In the genomic region with DNA sequence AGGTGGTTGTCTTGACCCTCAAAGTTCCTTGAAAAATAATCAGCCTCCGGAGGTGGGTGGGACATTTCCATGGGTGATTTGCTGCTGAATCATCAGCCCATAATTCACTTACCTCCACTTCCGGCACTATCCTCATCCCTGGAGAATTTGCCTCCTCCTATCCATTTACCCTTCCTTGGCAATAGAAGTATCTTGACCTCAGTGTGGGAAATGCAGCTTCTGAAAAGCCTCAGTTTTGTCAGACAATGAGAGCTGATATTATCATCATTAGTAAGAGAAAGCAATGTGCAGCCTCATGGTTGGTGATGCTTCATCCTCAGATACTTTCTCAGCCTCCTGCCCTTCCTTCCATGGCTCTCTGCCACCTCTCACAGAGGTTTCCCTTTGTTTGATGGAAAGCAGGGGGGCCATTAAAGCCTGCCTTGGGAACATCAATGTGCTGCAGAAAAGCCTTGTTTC, we compare ENCODE assay signal across 12 cellular contexts. TPM values are rescaled to one million over a fixed set of nuclear protein-coding genes. Genes with fewer than 3 reads are reported as not detected.
DNase-seq lines count a peak whose midpoint lies in the region; ATAC-seq and TF ChIP-seq lines count a peak whose summit lies in the region.
"Had no signal": no experiment of that assay in that cellular context is flagged by ENCODE, and none has a peak within 500 bp of the region (broad histone marks: within the 10 kb centered on the region; RNA-seq: fewer than 3 reads in every experiment).

No MANE protein-coding gene starts in this region.

- intact Hi-C loops in ovary (cut with DNase I): no loop called here

- WGBS in ovary, 3 donors: 5 to 10% (median 8%) methylated on average over 2 of the region's 2 CpGs

- H3K4me1 ChIP-seq in BE2C: peaks cover 37% of the 10 kb centered on the region
- H3K4me1 ChIP-seq in HUES48 (ENCODE audit: control insufficient read depth, insufficient read depth, low read length): no peaks in the 10 kb centered on the region
- H3K4me1 ChIP-seq in ovary (ENCODE audit: insufficient read depth): no peaks in the 10 kb centered on the region

- H3K9me3 ChIP-seq in BE2C (no peaks in the 10 kb centered on the region; the same call in 1 of the 2 replicates), HUES48 (ENCODE audit: control insufficient read depth, insufficient read depth, low read length) (no peaks in the 10 kb centered on the region), ovary (no peaks in the 10 kb centered on the region)

- no peak overlapping the region for H3K9ac ChIP-seq in HUES48 (ENCODE audit: low read depth, low read length)

- H3K27me3 ChIP-seq in BE2C: no peaks in the 10 kb centered on the region
- no peaks in the 10 kb centered on the region for H3K27me3 ChIP-seq in HUES48 (ENCODE audit: control insufficient read depth, insufficient read depth, low read length)
- H3K27me3 ChIP-seq in ovary: no peaks in the 10 kb centered on the region

- H3K4me3 ChIP-seq in BE2C (ENCODE audit: low read depth, low read length) (no peak overlapping the region), HUES48 (ENCODE audit: low read depth, low read length) (no peak overlapping the region), ovary (no peak overlapping the region)

- no peak for TF ChIP-seq CTCF in BE2C (IDR thresholded peaks at IDR 0.05; ENCODE audit: low read depth, low read length)
- no peak for TF ChIP-seq CTCF in ovary (IDR thresholded peaks at IDR 0.05)

- TF ChIP-seq POLR2A in ovary (IDR thresholded peaks at IDR 0.05) (no peak), erythroblast (IDR thresholded peaks at IDR 0.05; ENCODE audit: low read length) (no peak)

- H3K27ac ChIP-seq in HUES48 (ENCODE audit: low read depth, low read length) (peak overlapping the region; percentile 10), ovary (no peak overlapping the region)

- no peak for TF ChIP-seq EP300 in ovary (IDR thresholded peaks at IDR 0.05)

- no peaks in the 10 kb centered on the region; the same call in 1 of the 2 replicates for H3K36me3 ChIP-seq in BE2C
- H3K36me3 ChIP-seq in HUES48 (ENCODE audit: control insufficient read depth, insufficient read depth, low read length): no peaks in the 10 kb centered on the region
- H3K36me3 ChIP-seq in ovary: no peaks in the 10 kb centered on the region

- no peak for ATAC-seq in GM18909 (IDR thresholded peaks at IDR 0.05; ENCODE audit: poor library complexity, unreplicated experiment)
- no peak for ATAC-seq in GM21529 (IDR thresholded peaks at IDR 0.05; ENCODE audit: unreplicated experiment)

- DNase-seq in BE2C (peak; percentile 91), amniotic stem cell (lab: John Stamatoyannopoulos, UW) (peak; percentile 84), kidney tubule cell (ENCODE audit: low spot score) (peak; percentile 99), ovary (no peak), erythroblast (lab: John Stamatoyannopoulos, UW) (no peak)
- DNase-seq: activated T-cell treated with anti-CD3 and anti-CD28 coated beads, Interleukin-2, amount 50 U/mL, for 24 hours; NCI-H1105; stimulated activated CD4-positive, alpha-beta T cell treated with anti-CD3 and anti-CD28 coated beads, Interleukin-4, amount 100 ng/mL, for 1 hour had no signal

RNA-seq across cellular contexts. Expression of gene RGS4, which starts 33.3 kb away (rescaled TPM):
- polyA plus RNA-seq in BE2C (2012; ENCODE audit: insufficient read depth, insufficient read length, low read depth): 285 TPM
- total RNA-seq in ovary: 10 to 100 TPM in 1 of 7 donors, 1 to 10 TPM in 4, under 1 TPM in 2; 0.20 to 66.7 (median 1.8) TPM
- polyA plus RNA-seq in ovary: 10 to 100 TPM in 1 of 2 donors, 1 to 10 TPM in 1; 2.9 to 17.5 TPM
- total RNA-seq: T-helper 1 cell treated with Interleukin-12 subunit alpha and Interleukin-12 subunit beta and Interleukin-4 antibody, amounts not matched to agents 30 ng/mL and 1 ng/mL, for 36 hours had no signal

Comparison
In these comparisons a context has a peak if more than half of its experiments do, and no peak if none do; other contexts are left out.
1. DNase-seq: peak in BE2C (single experiment), amniotic stem cell (single experiment) and kidney tubule cell (single experiment); none in ovary (0 of 5) and erythroblast (0 of 2).